Comparison of ENCODE assay signal across 12 cellular contexts in the genomic region with DNA sequence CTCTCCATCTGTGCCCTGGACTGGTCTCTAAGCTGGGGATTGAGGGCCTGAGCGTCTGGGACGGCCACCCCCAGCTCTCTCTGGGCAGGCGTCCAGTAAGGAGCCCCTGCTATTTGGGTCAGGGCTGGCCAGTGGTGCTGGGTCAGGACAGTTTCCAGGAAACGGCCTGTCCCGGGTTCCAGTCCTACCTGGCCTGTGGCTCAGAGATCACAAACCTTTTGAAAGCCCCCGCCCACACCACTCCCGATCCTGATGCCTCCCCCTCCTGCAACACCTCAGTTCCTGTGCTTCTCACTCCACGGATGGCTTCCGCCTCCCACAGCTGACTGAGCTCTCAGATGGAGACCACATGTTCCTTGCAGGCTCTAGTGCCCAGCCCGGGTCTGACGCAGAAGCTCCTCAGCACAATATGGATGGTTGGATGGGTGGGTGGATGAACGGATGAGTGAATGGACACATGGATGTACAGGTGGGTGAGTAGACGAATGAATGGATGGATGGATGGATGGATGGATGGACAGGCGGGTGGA.
DNase-seq lines count a peak whose midpoint lies in the region; TF ChIP-seq lines count a peak whose summit lies in the region.
"Had no signal": no experiment of that assay in that cellular context is flagged by ENCODE, and none has a peak within 500 bp of the region (broad histone marks: within the 10 kb centered on the region; RNA-seq: fewer than 3 reads in every experiment).

No MANE protein-coding gene starts in this region.

- 70 to 84% methylated on average over 8 to 14 of the region's 14 CpGs for WGBS in esophagus squamous epithelium, 2 donors

- peaks cover 30% of the 10 kb centered on the region for H3K4me1 Mint-ChIP-seq in osteocyte (ENCODE audit: unreplicated experiment)

- TF ChIP-seq CTCF in AG10803 (conservative IDR thresholded peaks at IDR 0.05; ENCODE audit: low read length) (no peak), HFF-Myc (IDR thresholded peaks at IDR 0.05; ENCODE audit: low read depth, low read length, missing control alignments) (no peak), esophagus squamous epithelium (IDR thresholded peaks at IDR 0.05) (no peak), osteocyte (IDR thresholded peaks at IDR 0.05) (no peak)

- peak; percentile 11 for DNase-seq in AG10803 (ENCODE audit: low read depth)
- peak; percentile 30 for DNase-seq in HFF-Myc (ENCODE audit: extremely low read depth, low read depth)
- DNase-seq in esophagus squamous epithelium (lab: John Stamatoyannopoulos, UW) = no peak
- DNase-seq in osteocyte (ENCODE audit: extremely low spot score, unreplicated experiment) = no peak
- DNase-seq in mucosa of gallbladder (ENCODE audit: low spot score) = no peak
- DNase-seq in NCI-H2081 treated with DMSO at 0.1 percent for 48 hours (lab: John Stamatoyannopoulos, UW) = no peak
- DNase-seq in NCI-H1417 treated with DMSO at 0.1 percent for 48 hours (lab: John Stamatoyannopoulos, UW) = no peak
- no peak for DNase-seq in stimulated activated CD4-positive, alpha-beta T cell treated with anti-CD3 and anti-CD28 coated beads, Interleukin-4, amount 100 ng/mL, for 1 hour
- DNase-seq: activated CD4-positive, alpha-beta T cell treated with anti-CD3 and anti-CD28 coated beads, Interleukin-2, amount 50 U/mL, for 4 hours; amygdala; NCI-H226 had no signal

- H3K9me3 ChIP-seq in esophagus squamous epithelium = no peaks in the 10 kb centered on the region

- H3K36me3 Mint-ChIP-seq in osteocyte (ENCODE audit: unreplicated experiment) = no peaks in the 10 kb centered on the region

- no peak for TF ChIP-seq POLR2A in esophagus squamous epithelium (IDR thresholded peaks at IDR 0.05)

- H3K27me3 Mint-ChIP-seq in osteocyte (ENCODE audit: unreplicated experiment) = no peaks in the 10 kb centered on the region

- H3K4me3 Mint-ChIP-seq in osteocyte (ENCODE audit: unreplicated experiment) = no peak overlapping the region

- H3K27ac ChIP-seq in esophagus squamous epithelium = peak overlapping the region in 3 of 4 donors; percentile 40 to 75 (median 62)
- H3K27ac ChIP-seq: C4-2B had no signal

- H3K27ac Mint-ChIP-seq in osteocyte (ENCODE audit: unreplicated experiment) = peak overlapping the region; percentile 89

- H3K27me3 ChIP-seq in esophagus squamous epithelium = no peaks in the 10 kb centered on the region

- intact Hi-C loops in esophagus squamous epithelium (cut with DNase I) = no loop called here

- H3K4me3 ChIP-seq in AG10803 (ENCODE audit: low read length) (no peak overlapping the region), HFF-Myc (replicated peaks; ENCODE audit: low read depth, low read length) (no peak overlapping the region), esophagus squamous epithelium (no peak overlapping the region)

- peaks cover 0 to 54% (median 11%) of the 10 kb centered on the region in 3 donors for H3K4me1 ChIP-seq in esophagus squamous epithelium

- no peaks in the 10 kb centered on the region for H3K36me3 ChIP-seq in esophagus squamous epithelium

- H3K9me3 Mint-ChIP-seq in osteocyte (ENCODE audit: unreplicated experiment) = no peaks in the 10 kb centered on the region

Comparison
In these comparisons a context has a peak if more than half of its experiments do, and no peak if none do; other contexts are left out.
1. DNase-seq: peak in AG10803 (single experiment) and HFF-Myc (single experiment); none in esophagus squamous epithelium (single experiment), osteocyte (single experiment), mucosa of gallbladder (single experiment), NCI-H2081 treated with DMSO at 0.1 percent for 48 hours (single experiment), NCI-H1417 treated with DMSO at 0.1 percent for 48 hours (single experiment) and stimulated activated CD4-positive, alpha-beta T cell treated with anti-CD3 and anti-CD28 coated beads, Interleukin-4, amount 100 ng/mL, for 1 hour (single experiment).